In the genomic region with DNA sequence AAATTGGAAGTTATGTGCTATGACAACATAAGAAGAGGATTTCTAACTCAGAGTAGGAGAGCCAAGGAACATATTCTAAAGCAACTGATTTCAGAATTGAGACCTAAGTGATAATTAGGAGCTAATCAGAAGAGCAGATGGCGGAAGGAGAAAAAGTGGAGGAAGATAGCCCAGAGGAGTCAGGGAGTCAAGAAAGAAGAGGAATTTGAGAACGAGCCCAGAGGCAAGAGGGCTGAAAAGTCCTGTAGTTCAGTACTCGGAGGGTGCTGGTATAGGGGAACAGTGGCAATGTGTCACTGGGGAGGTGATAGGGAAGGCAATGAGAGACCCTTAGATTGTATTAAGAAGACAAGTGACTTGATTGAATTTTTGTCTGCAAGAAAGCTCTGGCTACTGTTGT, we compare ENCODE assay signal across 35 cellular contexts.
"Had no signal": no experiment of that assay in that cellular context is flagged by ENCODE, and none has a peak within 500 bp of the region (broad histone marks: within the 10 kb centered on the region; RNA-seq: fewer than 3 reads in every experiment).

No MANE protein-coding gene starts in this region.

- H2AFZ ChIP-seq: hepatocyte had no signal

- ATAC-seq: activated CD4-positive, alpha-beta T cell treated with anti-CD3 and anti-CD28 coated beads for 36 hours; activated naive CD4-positive, alpha-beta T cell treated with anti-CD3 and anti-CD28 coated beads, Interleukin-2, amount 50 U/mL, for 72 hours; activated T-cell treated with anti-CD3 and anti-CD28 coated beads, Interleukin-2, amount 50 U/mL, for 72 hours; effector memory CD8-positive, alpha-beta T cell; foreskin keratinocyte; gastrocnemius medialis; heart right ventricle; T-helper 17 cell had no signal

- H3K4me1 ChIP-seq: esophagus muscularis mucosa, foreskin keratinocyte, gastrocnemius medialis, heart right ventricle had no signal

- FAIRE-seq: astrocyte, bronchial epithelial cell had no signal

- H3K27me3 Mint-ChIP-seq: activated CD4-positive, alpha-beta memory T cell treated with anti-CD3 and anti-CD28 coated beads, Interleukin-2, amount 10 ng/mL, durations not matched to agents 7 days and 5 days; activated CD4-positive, alpha-beta T cell treated with anti-CD3 and anti-CD28 coated beads for 36 hours; activated CD4-positive, alpha-beta T cell treated with anti-CD3 and anti-CD28 coated beads, Interleukin-2, amount 10 ng/mL, durations not matched to agents 7 days and 5 days; activated naive CD4-positive, alpha-beta T cell treated with anti-CD3 and anti-CD28 coated beads, Interleukin-2, amount 10 ng/mL, durations not matched to agents 7 days and 5 days; activated naive CD8-positive, alpha-beta T cell treated with anti-CD3 and anti-CD28 coated beads, Interleukin-2, amount 10 ng/mL, durations not matched to agents 7 days and 5 days; activated T-cell treated with anti-CD3 and anti-CD28 coated beads, Interleukin-2, amount 50 U/mL, for 24 hours; central memory CD8-positive, alpha-beta T cell; dendritic cell treated with granulocyte-macrophage colony-stimulating factor and Interleukin-4, amounts not matched to agents 40 ng/mL and 50 ng/mL, for 4 days; effector memory CD8-positive, alpha-beta T cell; T-helper 17 cell had no signal

- H3K36me3 Mint-ChIP-seq: activated naive CD4-positive, alpha-beta T cell treated with anti-CD3 and anti-CD28 coated beads, Interleukin-2, amount 10 ng/mL, durations not matched to agents 7 days and 5 days; activated naive CD4-positive, alpha-beta T cell treated with anti-CD3 and anti-CD28 coated beads, Interleukin-2, amount 50 U/mL, for 72 hours; activated naive CD8-positive, alpha-beta T cell treated with anti-CD3 and anti-CD28 coated beads, Interleukin-2, amount 10 ng/mL, durations not matched to agents 7 days and 5 days had no signal

- H3K4me2 ChIP-seq: hepatocyte had no signal

- H3K4me1 Mint-ChIP-seq: activated CD4-positive, alpha-beta memory T cell treated with anti-CD3 and anti-CD28 coated beads, Interleukin-2, amount 10 ng/mL, durations not matched to agents 7 days and 5 days; activated CD4-positive, alpha-beta T cell treated with anti-CD3 and anti-CD28 coated beads for 36 hours; activated CD4-positive, alpha-beta T cell treated with anti-CD3 and anti-CD28 coated beads, Interleukin-2, amount 10 ng/mL, durations not matched to agents 7 days and 5 days; activated naive CD4-positive, alpha-beta T cell treated with anti-CD3 and anti-CD28 coated beads, Interleukin-2, amount 10 ng/mL, durations not matched to agents 7 days and 5 days; activated naive CD8-positive, alpha-beta T cell treated with anti-CD3 and anti-CD28 coated beads, Interleukin-2, amount 10 ng/mL, durations not matched to agents 7 days and 5 days; central memory CD8-positive, alpha-beta T cell; T-helper 17 cell had no signal

- H3K27ac ChIP-seq: brain microvascular endothelial cell, coronary artery, dorsolateral prefrontal cortex, esophagus muscularis mucosa, foreskin keratinocyte, gastrocnemius medialis, heart right ventricle, hepatocyte, WERI-Rb-1 had no signal

- DNase-seq: activated CD4-positive, alpha-beta memory T cell treated with anti-CD3 and anti-CD28 coated beads, Interleukin-2, amount 10 ng/mL, durations not matched to agents 7 days and 5 days; activated CD4-positive, alpha-beta T cell treated with anti-CD3 and anti-CD28 coated beads for 36 hours; activated CD4-positive, alpha-beta T cell treated with anti-CD3 and anti-CD28 coated beads, Interleukin-2, amount 10 ng/mL, durations not matched to agents 7 days and 5 days; activated CD4-positive, alpha-beta T cell treated with anti-CD3 and anti-CD28 coated beads, Interleukin-2, amount 50 U/mL, for 4 hours; activated CD4-positive, CD25-positive, alpha-beta regulatory T cell; activated CD4-positive, CD25-positive, alpha-beta regulatory T cell treated with anti-CD3 and anti-CD28 coated beads, Interleukin-2, amount 50 U/mL, for 72 hours; activated CD8-positive, alpha-beta memory T cell treated with anti-CD3 and anti-CD28 coated beads, Interleukin-2, amount 50 U/mL, for 48 hours; activated gamma-delta T cell; activated naive CD4-positive, alpha-beta T cell; activated naive CD4-positive, alpha-beta T cell treated with anti-CD3 and anti-CD28 coated beads, Interleukin-2, amount 10 ng/mL, durations not matched to agents 7 days and 5 days; activated naive CD8-positive, alpha-beta T cell treated with anti-CD3 and anti-CD28 coated beads, Interleukin-2, amount 10 ng/mL, durations not matched to agents 7 days and 5 days; activated T-cell treated with anti-CD3 and anti-CD28 coated beads for 4 hours; activated T-cell treated with anti-CD3 and anti-CD28 coated beads, Interleukin-2, amount 50 U/mL, for 24 hours; activated T-cell treated with anti-CD3 and anti-CD28 coated beads, Interleukin-2, amount 50 U/mL, for 72 hours; amniotic stem cell; anterior cingulate cortex; brain microvascular endothelial cell; dorsolateral prefrontal cortex; effector memory CD8-positive, alpha-beta T cell; erythroblast; foreskin keratinocyte; gastrocnemius medialis; heart right ventricle; T-helper 17 cell; T1000; WERI-Rb-1 had no signal

- H3K36me3 ChIP-seq: brain microvascular endothelial cell, esophagus muscularis mucosa, gastrocnemius medialis, heart right ventricle, WERI-Rb-1 had no signal

- H3K27ac Mint-ChIP-seq: activated CD4-positive, alpha-beta memory T cell treated with anti-CD3 and anti-CD28 coated beads, Interleukin-2, amount 10 ng/mL, durations not matched to agents 7 days and 5 days; activated CD4-positive, alpha-beta T cell treated with anti-CD3 and anti-CD28 coated beads for 36 hours; activated CD4-positive, alpha-beta T cell treated with anti-CD3 and anti-CD28 coated beads, Interleukin-2, amount 10 ng/mL, durations not matched to agents 7 days and 5 days; activated naive CD4-positive, alpha-beta T cell treated with anti-CD3 and anti-CD28 coated beads, Interleukin-2, amount 10 ng/mL, durations not matched to agents 7 days and 5 days; activated naive CD4-positive, alpha-beta T cell treated with anti-CD3 and anti-CD28 coated beads, Interleukin-2, amount 50 U/mL, for 72 hours; activated naive CD8-positive, alpha-beta T cell treated with anti-CD3 and anti-CD28 coated beads, Interleukin-2, amount 10 ng/mL, durations not matched to agents 7 days and 5 days; activated T-cell treated with anti-CD3 and anti-CD28 coated beads, Interleukin-2, amount 50 U/mL, for 24 hours; activated T-cell treated with anti-CD3 and anti-CD28 coated beads, Interleukin-2, amount 50 U/mL, for 72 hours; dendritic cell treated with granulocyte-macrophage colony-stimulating factor and Interleukin-4, amounts not matched to agents 40 ng/mL and 50 ng/mL, for 4 days; effector memory CD8-positive, alpha-beta T cell; T-helper 17 cell; T-helper 2 cell treated with Interferon-gamma antibody and Interleukin-4, amounts not matched to agents 5 μg/mL and 100 μg/mL, for 36 hours had no signal

- H3K9me3 ChIP-seq: esophagus muscularis mucosa, gastrocnemius medialis, heart right ventricle had no signal

- H3K79me2 ChIP-seq: hepatocyte had no signal

- H3K27me3 ChIP-seq: brain microvascular endothelial cell, dorsolateral prefrontal cortex, esophagus muscularis mucosa, foreskin keratinocyte, gastrocnemius medialis, heart right ventricle, hepatocyte had no signal

- H3K4me3 ChIP-seq: coronary artery, dorsolateral prefrontal cortex, esophagus muscularis mucosa, gastrocnemius medialis, heart right ventricle, hepatocyte had no signal

- H3K9me3 Mint-ChIP-seq: activated CD4-positive, alpha-beta T cell treated with anti-CD3 and anti-CD28 coated beads, Interleukin-2, amount 10 ng/mL, durations not matched to agents 7 days and 5 days; activated T-cell treated with anti-CD3 and anti-CD28 coated beads, Interleukin-2, amount 50 U/mL, for 24 hours; T-helper 2 cell treated with Interferon-gamma antibody and Interleukin-4, amounts not matched to agents 5 μg/mL and 100 μg/mL, for 36 hours had no signal

- H3K4me3 Mint-ChIP-seq: activated CD4-positive, alpha-beta memory T cell treated with anti-CD3 and anti-CD28 coated beads, Interleukin-2, amount 10 ng/mL, durations not matched to agents 7 days and 5 days; activated CD4-positive, alpha-beta T cell treated with anti-CD3 and anti-CD28 coated beads for 36 hours; activated CD4-positive, alpha-beta T cell treated with anti-CD3 and anti-CD28 coated beads, Interleukin-2, amount 10 ng/mL, durations not matched to agents 7 days and 5 days; activated naive CD4-positive, alpha-beta T cell treated with anti-CD3 and anti-CD28 coated beads, Interleukin-2, amount 10 ng/mL, durations not matched to agents 7 days and 5 days; activated naive CD8-positive, alpha-beta T cell treated with anti-CD3 and anti-CD28 coated beads, Interleukin-2, amount 10 ng/mL, durations not matched to agents 7 days and 5 days; activated T-cell treated with anti-CD3 and anti-CD28 coated beads, Interleukin-2, amount 50 U/mL, for 24 hours; activated T-cell treated with anti-CD3 and anti-CD28 coated beads, Interleukin-2, amount 50 U/mL, for 72 hours; central memory CD8-positive, alpha-beta T cell; dendritic cell treated with granulocyte-macrophage colony-stimulating factor and Interleukin-4, amounts not matched to agents 40 ng/mL and 50 ng/mL, for 4 days; effector memory CD8-positive, alpha-beta T cell; T-helper 17 cell; T-helper 2 cell treated with Interferon-gamma antibody and Interleukin-4, amounts not matched to agents 5 μg/mL and 100 μg/mL, for 36 hours had no signal
